In genomic region chr14:104305511-104306449, GRCh38 we compare ENCODE assay signal across 1 cellular context.
TF ChIP-seq lines count a peak whose summit lies in the region.

No MANE protein-coding gene starts in this region.

TF ChIP-seq in HepG2, 621 proteins besides CTCF, POLR2A, EP300 and RAD21 (continued from another document):
- TF ChIP-seq, protein P1, sequence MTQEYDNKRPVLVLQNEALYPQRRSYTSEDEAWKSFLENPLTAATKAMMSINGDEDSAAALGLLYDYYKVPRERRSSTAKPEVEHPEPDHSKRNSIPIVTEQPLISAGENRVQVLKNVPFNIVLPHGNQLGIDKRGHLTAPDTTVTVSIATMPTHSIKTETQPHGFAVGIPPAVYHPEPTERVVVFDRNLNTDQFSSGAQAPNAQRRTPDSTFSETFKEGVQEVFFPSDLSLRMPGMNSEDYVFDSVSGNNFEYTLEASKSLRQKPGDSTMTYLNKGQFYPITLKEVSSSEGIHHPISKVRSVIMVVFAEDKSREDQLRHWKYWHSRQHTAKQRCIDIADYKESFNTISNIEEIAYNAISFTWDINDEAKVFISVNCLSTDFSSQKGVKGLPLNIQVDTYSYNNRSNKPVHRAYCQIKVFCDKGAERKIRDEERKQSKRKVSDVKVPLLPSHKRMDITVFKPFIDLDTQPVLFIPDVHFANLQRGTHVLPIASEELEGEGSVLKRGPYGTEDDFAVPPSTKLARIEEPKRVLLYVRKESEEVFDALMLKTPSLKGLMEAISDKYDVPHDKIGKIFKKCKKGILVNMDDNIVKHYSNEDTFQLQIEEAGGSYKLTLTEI (CRISPR knock-in tag; conservative IDR thresholded peaks at IDR 0.05) = no peak
- TF ChIP-seq ZNF207 (IDR thresholded peaks at IDR 0.05; ENCODE audit: borderline replicate concordance) = no peak
- TF ChIP-seq ZNF652 (CRISPR knock-in tag; IDR thresholded peaks at IDR 0.05; ENCODE audit: borderline replicate concordance, low read depth) = no peak
- TF ChIP-seq THAP11 (CRISPR knock-in tag; IDR thresholded peaks at IDR 0.05) = no peak
